In genomic region chr17:57874058-57874419, GRCh38 we compare ENCODE assay signal across 9 cellular contexts. TPM values are rescaled to one million over a fixed set of nuclear protein-coding genes. Genes with fewer than 3 reads are reported as not detected.
DNase-seq lines count a peak whose midpoint lies in the region; ATAC-seq and TF ChIP-seq lines count a peak whose summit lies in the region.
"Had no signal": no experiment of that assay in that cellular context is flagged by ENCODE, and none has a peak within 500 bp of the region (broad histone marks: within the 10 kb centered on the region; RNA-seq: fewer than 3 reads in every experiment).

No MANE protein-coding gene starts in this region.

- no peaks in the 10 kb centered on the region for H3K36me3 Mint-ChIP-seq in activated T-helper 2 cell treated with anti-CD3 and anti-CD28 coated beads, Interferon-gamma antibody, Interleukin-2, Interleukin-4, amounts not matched to agents 10 μg/mL and 5 μg/mL and 100 μg/mL, durations not matched to agents 14 hours and 24 hours and 36 hours (ENCODE audit: low read depth)

- peaks cover 2% of the 10 kb centered on the region for H3K4me1 Mint-ChIP-seq in activated T-helper 2 cell treated with anti-CD3 and anti-CD28 coated beads, Interferon-gamma antibody, Interleukin-2, Interleukin-4, amounts not matched to agents 10 μg/mL and 5 μg/mL and 100 μg/mL, durations not matched to agents 14 hours and 24 hours and 36 hours (ENCODE audit: low read depth)

- H3K27ac Mint-ChIP-seq in activated T-helper 2 cell treated with anti-CD3 and anti-CD28 coated beads, Interferon-gamma antibody, Interleukin-2, Interleukin-4, amounts not matched to agents 10 μg/mL and 5 μg/mL and 100 μg/mL, durations not matched to agents 14 hours and 24 hours and 36 hours = no peak overlapping the region
- H3K27ac Mint-ChIP-seq: T-helper 1 cell treated with Interleukin-12 subunit alpha and Interleukin-12 subunit beta and Interleukin-4 antibody, amounts not matched to agents 30 μg/mL and 1 μg/mL, for 36 hours had no signal

- H3K4me3 Mint-ChIP-seq in activated T-helper 2 cell treated with anti-CD3 and anti-CD28 coated beads, Interferon-gamma antibody, Interleukin-2, Interleukin-4, amounts not matched to agents 10 μg/mL and 5 μg/mL and 100 μg/mL, durations not matched to agents 14 hours and 24 hours and 36 hours (ENCODE audit: low read depth) = no peak overlapping the region
- H3K4me3 Mint-ChIP-seq: T-helper 1 cell treated with Interleukin-12 subunit alpha and Interleukin-12 subunit beta and Interleukin-4 antibody, amounts not matched to agents 30 μg/mL and 1 μg/mL, for 36 hours had no signal

- TF ChIP-seq CTCF in left ventricle myocardium inferior (IDR thresholded peaks at IDR 0.05; ENCODE audit: borderline replicate concordance) = no peak

- WGBS in urinary bladder = 32% methylated on average over 7 of the region's 7 CpGs

- peaks cover 83% of the 10 kb centered on the region for H3K4me1 ChIP-seq in left ventricle myocardium inferior
- peaks cover 38 to 77% of the 10 kb centered on the region in 2 donors for H3K4me1 ChIP-seq in muscle layer of duodenum (ENCODE audit: control insufficient read depth in 1 of 2, insufficient read depth in 2 of 2, low read length in 2 of 2)
- no peaks in the 10 kb centered on the region for H3K4me1 ChIP-seq in urinary bladder (ENCODE audit: insufficient read depth)

- no peaks in the 10 kb centered on the region for H3K9me3 Mint-ChIP-seq in activated T-helper 2 cell treated with anti-CD3 and anti-CD28 coated beads, Interferon-gamma antibody, Interleukin-2, Interleukin-4, amounts not matched to agents 10 μg/mL and 5 μg/mL and 100 μg/mL, durations not matched to agents 14 hours and 24 hours and 36 hours
- H3K9me3 Mint-ChIP-seq: T-helper 1 cell treated with Interleukin-12 subunit alpha and Interleukin-12 subunit beta and Interleukin-4 antibody, amounts not matched to agents 30 μg/mL and 1 μg/mL, for 36 hours had no signal

- peak overlapping the region; percentile 87 for H3K27ac ChIP-seq in left ventricle myocardium inferior (replicated peaks)
- peak overlapping the region; percentile 97 for H3K27ac ChIP-seq in cingulate gyrus (ENCODE audit: low read depth, low read length)
- peak overlapping the region; percentile 16 for H3K27ac ChIP-seq in muscle layer of duodenum (ENCODE audit: low read length)
- H3K27ac ChIP-seq in urinary bladder (ENCODE audit: low read depth) = peak overlapping the region; percentile 57

- DNase-seq in left ventricle myocardium inferior = no peak
- DNase-seq in Right ventricle myocardium superior = no peak
- no peak for DNase-seq in NCI-H1048 (lab: John Stamatoyannopoulos, UW)
- no peak for DNase-seq in activated T-helper 2 cell treated with anti-CD3 and anti-CD28 coated beads, Interferon-gamma antibody, Interleukin-2, Interleukin-4, amounts not matched to agents 10 μg/mL and 5 μg/mL and 100 μg/mL, durations not matched to agents 14 hours and 24 hours and 36 hours (ENCODE audit: low spot score)

- H3K4me3 ChIP-seq in left ventricle myocardium inferior (peak overlapping the region; percentile 54), muscle layer of duodenum (ENCODE audit: low read depth in 1 of 2, low read length in 2 of 2) (peak overlapping the region in 1 of 2 donors; percentile 24), urinary bladder (ENCODE audit: low read depth, low read length) (no peak overlapping the region)

- H3K27me3 ChIP-seq in left ventricle myocardium inferior (ENCODE audit: low read depth) = no peaks in the 10 kb centered on the region
- no peaks in the 10 kb centered on the region for H3K27me3 ChIP-seq in muscle layer of duodenum (ENCODE audit: low read depth, low read length)

- H3K36me3 ChIP-seq in left ventricle myocardium inferior (peaks cover 60% of the 10 kb centered on the region), muscle layer of duodenum (ENCODE audit: control insufficient read depth in 1 of 2, insufficient read depth in 2 of 2, low read length in 2 of 2) (peaks cover 17 to 19% of the 10 kb centered on the region in 2 donors), urinary bladder (ENCODE audit: insufficient read depth) (no peaks in the 10 kb centered on the region)

- H3K9me3 ChIP-seq in left ventricle myocardium inferior (replicated peaks) = no peaks in the 10 kb centered on the region
- H3K9me3 ChIP-seq in muscle layer of duodenum (ENCODE audit: control insufficient read depth in 1 of 2, low read length in 2 of 2) = no peaks in the 10 kb centered on the region

- intact Hi-C loops in left ventricle myocardium inferior (cut with micrococcal nuclease) = no loop called here
- intact Hi-C loops in Right ventricle myocardium superior (cut with DNase I) = no loop called here
- intact Hi-C loops in activated T-helper 2 cell treated with anti-CD3 and anti-CD28 coated beads, Interferon-gamma antibody, Interleukin-2, Interleukin-4, amounts not matched to agents 10 μg/mL and 5 μg/mL and 100 μg/mL, durations not matched to agents 14 hours and 24 hours and 36 hours (cut with micrococcal nuclease) = no loop called here

- ATAC-seq in Right ventricle myocardium superior (ENCODE audit: poor library complexity) (no peak), GM18519 (IDR thresholded peaks at IDR 0.05; ENCODE audit: low FRiP score, unreplicated experiment) (no peak)

- peaks cover 12% of the 10 kb centered on the region for H3K27me3 Mint-ChIP-seq in activated T-helper 2 cell treated with anti-CD3 and anti-CD28 coated beads, Interferon-gamma antibody, Interleukin-2, Interleukin-4, amounts not matched to agents 10 μg/mL and 5 μg/mL and 100 μg/mL, durations not matched to agents 14 hours and 24 hours and 36 hours (ENCODE audit: low read depth)

RNA-seq across cellular contexts. Expression of gene MRPS23, which starts 24.2 kb away (rescaled TPM):
- total RNA-seq in left ventricle myocardium inferior (89.4 TPM), Right ventricle myocardium superior (89.8 TPM), urinary bladder (17.3 TPM)
- 41.2 TPM for polyA plus RNA-seq in urinary bladder
- total RNA-seq in activated T-helper 2 cell treated with anti-CD3 and anti-CD28 coated beads, Interferon-gamma antibody, Interleukin-2, Interleukin-4, amounts not matched to agents 10 μg/mL and 5 μg/mL and 100 μg/mL, durations not matched to agents 14 hours and 24 hours and 36 hours = 69.5 and 71.6 TPM in 2 replicates

Comparison
In these comparisons a context has a peak if more than half of its experiments do, and no peak if none do; other contexts are left out.
1. H3K27ac ChIP-seq: peak in every context shown above with its lines; median percentile 97 in cingulate gyrus; 87 in left ventricle myocardium inferior; 57 in urinary bladder; 16 in muscle layer of duodenum.